In the genomic region with DNA sequence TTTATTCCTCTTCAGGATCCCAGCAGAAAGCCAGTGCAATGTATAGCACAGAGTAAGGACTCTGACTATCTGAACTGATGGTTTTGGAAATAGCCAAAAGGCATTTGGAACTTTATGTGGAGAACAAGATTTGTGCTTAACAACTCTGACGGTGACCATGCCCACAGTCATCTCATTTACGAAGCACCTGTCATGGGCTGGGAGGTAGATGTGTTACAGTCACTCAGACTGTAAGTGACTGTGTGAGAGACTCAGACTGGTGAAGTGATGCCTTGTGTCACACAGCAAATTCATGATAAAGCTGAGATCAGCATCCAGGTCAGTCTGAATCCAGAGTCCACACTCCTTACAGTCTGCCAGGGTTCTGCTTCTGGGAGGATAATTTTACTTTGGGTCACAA, we compare ENCODE assay signal across 1 cellular context.
TF ChIP-seq lines count a peak whose summit lies in the region.

No MANE protein-coding gene starts in this region.

TF ChIP-seq in A549, 52 proteins besides CTCF, POLR2A, EP300 and RAD21:
- peak; percentile 42 for TF ChIP-seq MAFK (IDR thresholded peaks at IDR 0.05; ENCODE audit: partially characterized antibody)
- TF ChIP-seq, protein P1, sequence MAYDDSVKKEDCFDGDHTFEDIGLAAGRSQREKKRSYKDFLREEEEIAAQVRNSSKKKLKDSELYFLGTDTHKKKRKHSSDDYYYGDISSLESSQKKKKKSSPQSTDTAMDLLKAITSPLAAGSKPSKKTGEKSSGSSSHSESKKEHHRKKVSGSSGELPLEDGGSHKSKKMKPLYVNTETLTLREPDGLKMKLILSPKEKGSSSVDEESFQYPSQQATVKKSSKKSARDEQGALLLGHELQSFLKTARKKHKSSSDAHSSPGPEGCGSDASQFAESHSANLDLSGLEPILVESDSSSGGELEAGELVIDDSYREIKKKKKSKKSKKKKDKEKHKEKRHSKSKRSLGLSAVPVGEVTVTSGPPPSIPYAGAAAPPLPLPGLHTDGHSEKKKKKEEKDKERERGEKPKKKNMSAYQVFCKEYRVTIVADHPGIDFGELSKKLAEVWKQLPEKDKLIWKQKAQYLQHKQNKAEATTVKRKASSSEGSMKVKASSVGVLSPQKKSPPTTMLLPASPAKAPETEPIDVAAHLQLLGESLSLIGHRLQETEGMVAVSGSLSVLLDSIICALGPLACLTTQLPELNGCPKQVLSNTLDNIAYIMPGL (CRISPR knock-in tag; IDR thresholded peaks at IDR 0.05; ENCODE audit: borderline replicate concordance): no peak
- no peak for TF ChIP-seq KDM5A (IDR thresholded peaks at IDR 0.05)
- TF ChIP-seq FOSB (CRISPR knock-in tag; IDR thresholded peaks at IDR 0.05): no peak
- TF ChIP-seq NPAS2 (CRISPR knock-in tag; IDR thresholded peaks at IDR 0.05; ENCODE audit: borderline replicate concordance): no peak
- TF ChIP-seq CEBPB (IDR thresholded peaks at IDR 0.05): no peak
